Comparison of ENCODE assay signal across 9 cellular contexts in the genomic region with DNA sequence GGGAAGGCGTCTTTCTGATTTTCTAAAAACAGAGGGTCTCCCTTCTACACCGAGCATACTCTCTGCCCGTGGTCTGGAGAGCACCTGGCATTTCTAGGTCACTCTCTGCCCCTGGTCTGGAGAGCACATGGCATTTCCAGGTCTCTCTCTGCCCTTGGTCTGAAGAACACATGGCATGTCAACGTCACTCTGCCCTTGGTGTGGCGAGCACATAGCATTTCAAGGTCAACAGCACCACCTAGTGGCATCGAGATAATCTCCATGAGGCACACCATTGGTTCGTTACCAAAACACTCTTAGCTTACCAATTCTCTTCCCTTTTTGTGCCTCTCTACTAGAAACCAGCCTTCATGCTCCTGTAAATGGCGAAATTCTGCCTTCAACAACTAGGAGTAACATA.
DNase-seq lines count a peak whose midpoint lies in the region; ATAC-seq and TF ChIP-seq lines count a peak whose summit lies in the region.
"Had no signal": no experiment of that assay in that cellular context is flagged by ENCODE, and none has a peak within 500 bp of the region (broad histone marks: within the 10 kb centered on the region; RNA-seq: fewer than 3 reads in every experiment).

No MANE protein-coding gene starts in this region.

- TF ChIP-seq POLR2A in GM18505 (IDR thresholded peaks at IDR 0.05; ENCODE audit: borderline replicate concordance, extremely low read depth, insufficient read depth, insufficient read length) (no peak), esophagus muscularis mucosa (IDR thresholded peaks at IDR 0.05; ENCODE audit: low read depth) (no peak), suprapubic skin (IDR thresholded peaks at IDR 0.05) (no peak)

- no peak for TF ChIP-seq EP300 in esophagus muscularis mucosa (IDR thresholded peaks at IDR 0.05)
- TF ChIP-seq EP300 in suprapubic skin (IDR thresholded peaks at IDR 0.05): no peak

- WGBS in esophagus muscularis mucosa: 81% methylated on average over 8 of the region's 8 CpGs
- WGBS in suprapubic skin: 74% methylated on average over 8 of the region's 8 CpGs

- intact Hi-C loops in esophagus muscularis mucosa (cut with DNase I): loop anchor here (5.0 kb wide), 1 partner anchor 597 kb away; no protein-coding TSS in a partner anchor

- H3K4me3 ChIP-seq in esophagus muscularis mucosa: no peak overlapping the region
- no peak overlapping the region for H3K4me3 ChIP-seq in suprapubic skin
- H3K4me3 ChIP-seq in effector memory CD4-positive, alpha-beta T cell (ENCODE audit: insufficient read depth, low read depth, low read length, poor library complexity, severe bottlenecking): no peak overlapping the region

- ATAC-seq in GM18505 (IDR thresholded peaks at IDR 0.05; ENCODE audit: unreplicated experiment) (peak; percentile 91), HG03469 (IDR thresholded peaks at IDR 0.05; ENCODE audit: unreplicated experiment) (peak; percentile 48)

- H3K4me1 ChIP-seq in esophagus muscularis mucosa (no peaks in the 10 kb centered on the region), suprapubic skin (no peaks in the 10 kb centered on the region)
- no peaks in the 10 kb centered on the region for H3K4me1 ChIP-seq in effector memory CD4-positive, alpha-beta T cell (ENCODE audit: control insufficient read depth, insufficient read depth, low read length, poor library complexity, severe bottlenecking)

- H3K27ac ChIP-seq in esophagus muscularis mucosa (replicated peaks in 1 of 4) (no peak overlapping the region), suprapubic skin (no peak overlapping the region)
- H3K27ac ChIP-seq in effector memory CD4-positive, alpha-beta T cell (ENCODE audit: insufficient read depth, low read length, poor library complexity, severe bottlenecking): no peak overlapping the region

- H3K27me3 ChIP-seq in esophagus muscularis mucosa (no peaks in the 10 kb centered on the region), suprapubic skin (no peaks in the 10 kb centered on the region)
- H3K27me3 ChIP-seq in effector memory CD4-positive, alpha-beta T cell (replicated peaks; ENCODE audit: control insufficient read depth, insufficient read depth, low read length, poor library complexity, severe bottlenecking): no peaks in the 10 kb centered on the region

- H3K36me3 Mint-ChIP-seq in progenitor cell of endocrine pancreas (ENCODE audit: insufficient read depth): peaks cover 3% of the 10 kb centered on the region
- H3K36me3 Mint-ChIP-seq: IgD-negative memory B cell had no signal

- no peaks in the 10 kb centered on the region for H3K27me3 Mint-ChIP-seq in progenitor cell of endocrine pancreas
- H3K27me3 Mint-ChIP-seq: IgD-negative memory B cell had no signal

- H3K4me1 Mint-ChIP-seq in progenitor cell of endocrine pancreas (ENCODE audit: low read depth): no peaks in the 10 kb centered on the region

- no peak overlapping the region for H3K27ac Mint-ChIP-seq in progenitor cell of endocrine pancreas
- H3K27ac Mint-ChIP-seq: IgD-negative memory B cell had no signal

- H3K9me3 ChIP-seq in esophagus muscularis mucosa (peaks cover 0 to 18% (median 5%) of the 10 kb centered on the region in 4 donors), suprapubic skin (no peaks in the 10 kb centered on the region)
- H3K9me3 ChIP-seq in effector memory CD4-positive, alpha-beta T cell (ENCODE audit: control insufficient read depth, low read length): peaks cover 10% of the 10 kb centered on the region

- no peaks in the 10 kb centered on the region for H3K36me3 ChIP-seq in esophagus muscularis mucosa
- no peaks in the 10 kb centered on the region for H3K36me3 ChIP-seq in suprapubic skin
- H3K36me3 ChIP-seq in effector memory CD4-positive, alpha-beta T cell (ENCODE audit: control insufficient read depth, insufficient read depth, low read length): no peaks in the 10 kb centered on the region

- DNase-seq in Ammon's horn (ENCODE audit: low spot score) (peak; percentile 75), RPMI7951 (ENCODE audit: low read depth) (peak; percentile 67), esophagus muscularis mucosa (ENCODE audit: extremely low spot score) (no peak), progenitor cell of endocrine pancreas (ENCODE audit: low spot score, unreplicated experiment) (no peak), suprapubic skin (ENCODE audit: low spot score in 2 of 2) (no peak)
- no peak for DNase-seq in effector memory CD4-positive, alpha-beta T cell

- no peak overlapping the region for H3K4me3 Mint-ChIP-seq in progenitor cell of endocrine pancreas (ENCODE audit: low read depth)
- H3K4me3 Mint-ChIP-seq: IgD-negative memory B cell had no signal

- TF ChIP-seq CTCF in esophagus muscularis mucosa (IDR thresholded peaks at IDR 0.05): peak; percentile 9 to 48 (median 33)
- peak; percentile 35 for TF ChIP-seq CTCF in progenitor cell of endocrine pancreas (IDR thresholded peaks at IDR 0.05; ENCODE audit: unreplicated experiment)
- peak in 1 of 2 donors; percentile 18 for TF ChIP-seq CTCF in suprapubic skin (IDR thresholded peaks at IDR 0.05)

- peaks cover 35% of the 10 kb centered on the region for H3K9me3 Mint-ChIP-seq in progenitor cell of endocrine pancreas (ENCODE audit: low read depth)

Comparison
In these comparisons a context has a peak if more than half of its experiments do, and no peak if none do; other contexts are left out.
1. DNase-seq: peak in Ammon's horn (single experiment) and RPMI7951 (single experiment); none in esophagus muscularis mucosa (single experiment), progenitor cell of endocrine pancreas (single experiment), suprapubic skin (0 of 2) and effector memory CD4-positive, alpha-beta T cell (0 of 3).